In genomic region chr18:23828426-23828825, GRCh38 we compare ENCODE assay signal across 9 cellular contexts.
DNase-seq lines count a peak whose midpoint lies in the region; ATAC-seq, FAIRE-seq and TF ChIP-seq lines count a peak whose summit lies in the region.
"Had no signal": no experiment of that assay in that cellular context is flagged by ENCODE, and none has a peak within 500 bp of the region (broad histone marks: within the 10 kb centered on the region; RNA-seq: fewer than 3 reads in every experiment).

No MANE protein-coding gene starts in this region.

- no peak overlapping the region for H2AFZ ChIP-seq in keratinocyte (ENCODE audit: control insufficient read depth, low read length)

- peak overlapping the region in 1 of 3 experiments; percentile 65 for H3K4me3 ChIP-seq in keratinocyte (ENCODE audit: control insufficient read depth in 2 of 3, extremely low read depth in 1 of 3, insufficient read depth in 2 of 3, low read depth in 1 of 3, low read length in 3 of 3)

- ATAC-seq in GM21723 (IDR thresholded peaks at IDR 0.05; ENCODE audit: unreplicated experiment), result peak; percentile 94

- H4K20me1 ChIP-seq in keratinocyte (ENCODE audit: control insufficient read depth, extremely low read depth, insufficient read depth, low read length), result no peaks in the 10 kb centered on the region

- H3K9me1 ChIP-seq in keratinocyte (ENCODE audit: control insufficient read depth, extremely low read depth, insufficient read depth, low read length), result no peaks in the 10 kb centered on the region

- H3K4me2 ChIP-seq in keratinocyte (ENCODE audit: control insufficient read depth, extremely low read depth, insufficient read depth, low read depth, low read length), result peak overlapping the region; percentile 90

- dilution Hi-C loops in keratinocyte (cut with MboI; ENCODE audit: extremely low pct_ligation_motif_present, low sequenced_read_pairs), result no loop called here

- H3K36me3 ChIP-seq in keratinocyte (ENCODE audit: control insufficient read depth in 2 of 2, extremely low read depth in 1 of 2, insufficient read depth in 2 of 2, low read length in 2 of 2), result peaks cover 0 to 1% of the 10 kb centered on the region in 2 experiments

- POLR2A ChIA-PET in HEK293T (lab: Yijun Ruan, JAX), result no interaction called here

- peaks cover 48% of the 10 kb centered on the region for H3K4me1 ChIP-seq in keratinocyte (ENCODE audit: control insufficient read depth, extremely low read depth, insufficient read depth, low read length)

- H3K9me3 ChIP-seq in keratinocyte (ENCODE audit: control insufficient read depth, low read depth, low read length), result no peaks in the 10 kb centered on the region

- TF ChIP-seq POLR2A in GM12892 (IDR thresholded peaks at IDR 0.05; ENCODE audit: low read depth, low read length), result no peak

- no peak for TF ChIP-seq CTCF in keratinocyte (optimal IDR thresholded peaks at IDR 0.05 in 1 of 3, IDR thresholded peaks at IDR 0.05 in 1 of 3, conservative IDR thresholded peaks at IDR 0.05 in 1 of 3; ENCODE audit: extremely low read depth in 1 of 3, insufficient read depth in 2 of 3, low read length in 3 of 3)

- no peaks in the 10 kb centered on the region for H3K27me3 ChIP-seq in keratinocyte (ENCODE audit: control insufficient read depth, extremely low read depth, insufficient read depth, low read length)

- peak overlapping the region; percentile 74 for H3K9ac ChIP-seq in keratinocyte (ENCODE audit: control insufficient read depth, extremely low read depth, insufficient read depth, low read length)

- peak overlapping the region; percentile 98 for H3K27ac ChIP-seq in keratinocyte (ENCODE audit: control insufficient read depth, insufficient read depth, low read length)

- CTCF ChIA-PET in HEK293T (lab: Yijun Ruan, JAX), result no interaction called here

- no peaks in the 10 kb centered on the region for H3K79me2 ChIP-seq in keratinocyte (ENCODE audit: control insufficient read depth, insufficient read depth, low read length)

- DNase-seq in GM12892 (ENCODE audit: insufficient read length) (no peak), Kasumi-1 (lab: John Stamatoyannopoulos, UW) (peak; percentile 84 to 85), keratinocyte (ENCODE audit: low read depth, low spot score) (no peak), posterior vena cava (ENCODE audit: low spot score) (no peak), pons (ENCODE audit: low spot score) (no peak), HEK293T (ENCODE audit: extremely low spot score) (no peak)
- DNase-seq in activated CD4-positive, alpha-beta T cell treated with anti-CD3 and anti-CD28 coated beads, Interleukin-2, amount 50 U/mL, for 4 hours, result peak; percentile 18 to 28

- intact Hi-C loops in posterior vena cava (cut with DNase I), result loop anchor here in 1 of 2 donors (10.0 kb wide), 1 partner anchor 56 kb away; no protein-coding TSS in a partner anchor

- peak; percentile 95 for FAIRE-seq in GM12892 (lab: Jason Lieb, UNC)
- FAIRE-seq in keratinocyte (lab: Jason Lieb, UNC), result peak; percentile 96
- FAIRE-seq: TTC549 had no signal

TF ChIP-seq in HEK293T, 16 proteins besides CTCF, POLR2A, EP300 and RAD21:
- TF ChIP-seq FOXM1 (IDR thresholded peaks at IDR 0.05; ENCODE audit: borderline replicate concordance) (no peak), SP1 (IDR thresholded peaks at IDR 0.05) (no peak)

Comparison
In these comparisons a context has a peak if more than half of its experiments do, and no peak if none do; other contexts are left out.
1. DNase-seq: peak in Kasumi-1 (2 of 2) and activated CD4-positive, alpha-beta T cell treated with anti-CD3 and anti-CD28 coated beads, Interleukin-2, amount 50 U/mL, for 4 hours (2 of 2); none in GM12892 (single experiment), keratinocyte (single experiment), posterior vena cava (single experiment), pons (single experiment) and HEK293T (single experiment).